13 cellular contexts compared by ENCODE assay signal in genomic region chr2:102253753-102254150, GRCh38. TPM values are rescaled to one million over a fixed set of nuclear protein-coding genes. Genes with fewer than 3 reads are reported as not detected.
A peak's percentile ranks its signal among the peaks of the same experiment; 100 is the strongest.
DNase-seq lines count a peak whose midpoint lies in the region; ATAC-seq and TF ChIP-seq lines count a peak whose summit lies in the region.
"Had no signal": no experiment of that assay in that cellular context is flagged by ENCODE, and none has a peak within 500 bp of the region (broad histone marks: within the 10 kb centered on the region; RNA-seq: fewer than 3 reads in every experiment).

No MANE protein-coding gene starts in this region.

- TF ChIP-seq EP300 in SK-N-SH (IDR thresholded peaks at IDR 0.05; ENCODE audit: borderline replicate concordance in 1 of 2, low read depth in 1 of 2, low read length in 1 of 2), result no peak

- H3K36me3 ChIP-seq in SK-N-SH (replicated peaks in 1 of 2; ENCODE audit: control insufficient read depth in 1 of 2, insufficient read depth in 2 of 2, low read length in 1 of 2) (no peaks in the 10 kb centered on the region), hepatocyte (replicated peaks; ENCODE audit: insufficient read depth, low read depth) (no peaks in the 10 kb centered on the region)
- H3K36me3 ChIP-seq: esophagus squamous epithelium had no signal

- H3K4me1 ChIP-seq in SK-N-SH (ENCODE audit: control insufficient read depth in 1 of 2, insufficient read depth in 2 of 2, low read depth in 1 of 2, low read length in 1 of 2) (no peaks in the 10 kb centered on the region), hepatocyte (ENCODE audit: insufficient read depth) (no peaks in the 10 kb centered on the region)

- H3K9me3 Mint-ChIP-seq in activated CD8-positive, alpha-beta T cell treated with anti-CD3 and anti-CD28 coated beads, Interleukin-2, amount 10 ng/mL, durations not matched to agents 7 days and 5 days (ENCODE audit: insufficient read depth), result peaks cover 13% of the 10 kb centered on the region

- no peak overlapping the region for H3K4me3 ChIP-seq in SK-N-SH (ENCODE audit: low read depth in 2 of 2, low read length in 1 of 2)
- H3K4me3 ChIP-seq in LNCaP clone FGC (ENCODE audit: low read depth, low read length), result no peak overlapping the region
- no peak overlapping the region for H3K4me3 ChIP-seq in hepatocyte
- H3K4me3 ChIP-seq: esophagus squamous epithelium had no signal

- peaks cover 36% of the 10 kb centered on the region for H3K36me3 Mint-ChIP-seq in activated CD8-positive, alpha-beta T cell treated with anti-CD3 and anti-CD28 coated beads, Interleukin-2, amount 10 ng/mL, durations not matched to agents 7 days and 5 days (ENCODE audit: low read depth)

- H4K20me1 ChIP-seq in SK-N-SH (ENCODE audit: insufficient read depth) (no peaks in the 10 kb centered on the region), hepatocyte (ENCODE audit: insufficient read depth, poor library complexity, severe bottlenecking) (no peaks in the 10 kb centered on the region)

- no peak overlapping the region for H3K4me2 ChIP-seq in SK-N-SH
- H3K4me2 ChIP-seq in hepatocyte, result no peak overlapping the region

- H3K27me3 ChIP-seq in SK-N-SH (ENCODE audit: insufficient read depth), result no peaks in the 10 kb centered on the region
- no peaks in the 10 kb centered on the region for H3K27me3 ChIP-seq in hepatocyte

- TF ChIP-seq CTCF in SK-N-SH (IDR thresholded peaks at IDR 0.05), result peak; percentile 9; the same call in 1 of the 2 replicates
- 0 out of 2 replicates have a peak, but pooled peaks have one; percentile 13 for TF ChIP-seq CTCF in LNCaP clone FGC (IDR thresholded peaks at IDR 0.05; ENCODE audit: control insufficient read depth, extremely low read depth, insufficient read depth)
- TF ChIP-seq CTCF in hepatocyte (IDR thresholded peaks at IDR 0.05; ENCODE audit: poor library complexity), result peak; percentile 30

- peaks cover 2% of the 10 kb centered on the region for H3K27me3 Mint-ChIP-seq in activated CD8-positive, alpha-beta T cell treated with anti-CD3 and anti-CD28 coated beads, Interleukin-2, amount 10 ng/mL, durations not matched to agents 7 days and 5 days (ENCODE audit: low read depth)

- WGBS in SK-N-SH (ENCODE audit: low lambda C conversion rate), result 6% methylated on average over 2 of the region's 2 CpGs
- WGBS in hepatocyte (ENCODE audit: low lambda C conversion rate, missing lambda C conversion rate), result 70% methylated on average over 2 of the region's 2 CpGs

- H3K9me3 ChIP-seq in SK-N-SH (no peaks in the 10 kb centered on the region), hepatocyte (ENCODE audit: low read depth) (no peaks in the 10 kb centered on the region)
- H3K9me3 ChIP-seq: esophagus squamous epithelium had no signal

- peaks cover 70% of the 10 kb centered on the region for H3K4me1 Mint-ChIP-seq in activated CD8-positive, alpha-beta T cell treated with anti-CD3 and anti-CD28 coated beads, Interleukin-2, amount 10 ng/mL, durations not matched to agents 7 days and 5 days (ENCODE audit: low read depth)

- no peaks in the 10 kb centered on the region for H3K79me2 ChIP-seq in SK-N-SH (ENCODE audit: insufficient read depth)
- H3K79me2 ChIP-seq in hepatocyte, result no peaks in the 10 kb centered on the region

- POLR2A ChIA-PET in SK-N-SH (lab: Yijun Ruan, JAX), result no interaction called here
- POLR2A ChIA-PET in activated CD8-positive, alpha-beta T cell treated with anti-CD3 and anti-CD28 coated beads, Interleukin-2, amount 10 ng/mL, durations not matched to agents 7 days and 5 days (lab: Charles Lee), result no interaction called here

- no peaks in the 10 kb centered on the region for H3F3A ChIP-seq in SK-N-SH (replicated peaks; ENCODE audit: insufficient read depth)

- H3K9ac ChIP-seq in SK-N-SH, result no peak overlapping the region

- DNase-seq in SK-N-SH (no peak), LNCaP clone FGC (ENCODE audit: low read depth) (no peak), hepatocyte (ENCODE audit: low spot score) (no peak), NCI-H446 treated with DMSO at 0.1 percent for 48 hours (lab: John Stamatoyannopoulos, UW) (no peak)
- no peak for DNase-seq in activated CD8-positive, alpha-beta T cell treated with anti-CD3 and anti-CD28 coated beads, Interleukin-2, amount 10 ng/mL, durations not matched to agents 7 days and 5 days
- DNase-seq: ACHN, esophagus squamous epithelium, NCI-H1436, NCI-H526 had no signal

- no peak overlapping the region for H2AFZ ChIP-seq in SK-N-SH (ENCODE audit: low read depth)
- H2AFZ ChIP-seq in hepatocyte, result no peak overlapping the region

- peak overlapping the region; percentile 55 for H3K27ac Mint-ChIP-seq in activated CD8-positive, alpha-beta T cell treated with anti-CD3 and anti-CD28 coated beads, Interleukin-2, amount 10 ng/mL, durations not matched to agents 7 days and 5 days

- no peaks in the 10 kb centered on the region for H3K9me2 ChIP-seq in SK-N-SH
- no peaks in the 10 kb centered on the region for H3K9me2 ChIP-seq in hepatocyte (replicated peaks; ENCODE audit: insufficient read depth)

- no peak overlapping the region for H3K27ac ChIP-seq in SK-N-SH (ENCODE audit: low read depth in 2 of 2, low read length in 1 of 2)
- no peak overlapping the region for H3K27ac ChIP-seq in hepatocyte
- H3K27ac ChIP-seq: esophagus squamous epithelium had no signal

- ATAC-seq in SK-N-SH treated with all-trans-retinoic acid at 6 μM for 48 hours (no peak), HG02970 (IDR thresholded peaks at IDR 0.05; ENCODE audit: low FRiP score, unreplicated experiment) (no peak), GM19351 (IDR thresholded peaks at IDR 0.05; ENCODE audit: unreplicated experiment) (no peak)
- ATAC-seq in activated CD8-positive, alpha-beta T cell treated with anti-CD3 and anti-CD28 coated beads, Interleukin-2, amount 10 ng/mL, durations not matched to agents 7 days and 5 days, result no peak

- TF ChIP-seq RAD21 in SK-N-SH (IDR thresholded peaks at IDR 0.05; ENCODE audit: low read length), result no peak

- CTCF ChIA-PET in SK-N-SH (lab: Yijun Ruan, JAX), result interaction anchor here (1.3 kb wide), 1 partner anchor 13 kb away, joined by 5 read pairs; no protein-coding TSS in a partner anchor
- CTCF ChIA-PET in activated CD8-positive, alpha-beta T cell treated with anti-CD3 and anti-CD28 coated beads, Interleukin-2, amount 10 ng/mL, durations not matched to agents 7 days and 5 days (lab: Charles Lee), result interaction anchor here (0.6 to 3.2 kb wide), 20 partner anchors 10 to 241 kb away, joined by 3 to 31 read pairs (median 4); partner anchors contain the start of gene IL18R1

- no peak overlapping the region for H3K4me3 Mint-ChIP-seq in activated CD8-positive, alpha-beta T cell treated with anti-CD3 and anti-CD28 coated beads, Interleukin-2, amount 10 ng/mL, durations not matched to agents 7 days and 5 days

TF ChIP-seq in SK-N-SH, 30 proteins besides CTCF, POLR2A, EP300 and RAD21:
- TF ChIP-seq MAX (IDR thresholded peaks at IDR 0.05; ENCODE audit: low read depth), result no peak
- TF ChIP-seq MEF2A (IDR thresholded peaks at IDR 0.05; ENCODE audit: borderline replicate concordance, low read depth), result no peak
- no peak for TF ChIP-seq NRF1 (IDR thresholded peaks at IDR 0.05; ENCODE audit: low read depth, low read length)
- no peak for TF ChIP-seq RFX5 (IDR thresholded peaks at IDR 0.05; ENCODE audit: low read length)
- TF ChIP-seq TAF1 (IDR thresholded peaks at IDR 0.05; ENCODE audit: borderline replicate concordance, low read depth, low read length), result no peak

TF ChIP-seq in SK-N-SH treated with all-trans-retinoic acid at 6 μM for 48 hours, 23 proteins besides CTCF, POLR2A, EP300 and RAD21 (continues in another document):
- TF ChIP-seq ZC3H10 (CRISPR knock-in tag; IDR thresholded peaks at IDR 0.05) (no peak), ZFP3 (CRISPR knock-in tag; IDR thresholded peaks at IDR 0.05) (no peak), TOX (CRISPR knock-in tag; IDR thresholded peaks at IDR 0.05; ENCODE audit: borderline replicate concordance) (no peak), CREB5 (CRISPR knock-in tag; IDR thresholded peaks at IDR 0.05; ENCODE audit: low read depth) (no peak), PATZ1 (CRISPR knock-in tag; IDR thresholded peaks at IDR 0.05; ENCODE audit: borderline replicate concordance) (no peak)

RNA-seq across cellular contexts. Expression of gene IL1RL1, which starts 57.6 kb away (rescaled TPM):
- polyA plus RNA-seq in SK-N-SH (2012; rRNA removed) (not detected in 2 replicates), hepatocyte (5.2 and 6.0 TPM in 2 replicates)
- polyA plus RNA-seq in SK-N-SH (2012; cell fraction: cytosol; rRNA removed), result not detected in 2 replicates
- polyA plus RNA-seq in SK-N-SH (2012; cell fraction: nucleus; rRNA removed), result not detected in 2 replicates
- under 1 TPM; 0.13 to 0.21 TPM for total RNA-seq in activated CD8-positive, alpha-beta T cell treated with anti-CD3 and anti-CD28 coated beads, Interleukin-2, amount 10 ng/mL, durations not matched to agents 7 days and 5 days
- 13.1 and 15.6 TPM in 2 replicates for total RNA-seq in hepatocyte
- total RNA-seq: Daoy had no signal

Comparison
In these comparisons a context has a peak if more than half of its experiments do, and no peak if none do; other contexts are left out.
1. RNA of gene IL1RL1, which starts 57.6 kb away (total RNA-seq): 13.1 to 15.6 TPM in hepatocyte; 0.13 to 0.21 TPM in activated CD8-positive, alpha-beta T cell treated with anti-CD3 and anti-CD28 coated beads, Interleukin-2, amount 10 ng/mL, durations not matched to agents 7 days and 5 days; every median in the first group is over 10 times any median in the second.
2. Peak in every context shown above with its lines, with median percentiles within 50 percentile points of each other: CTCF ChIP-seq.